1 cellular context compared by ENCODE assay signal in genomic region chr2:238166391-238167343, GRCh38.
TF ChIP-seq lines count a peak whose summit lies in the region.

No MANE protein-coding gene starts in this region.

TF ChIP-seq in H1, 55 proteins besides CTCF, POLR2A, EP300 and RAD21:
- no peak for TF ChIP-seq CTBP2 (IDR thresholded peaks at IDR 0.05; ENCODE audit: borderline replicate concordance, insufficient read depth, insufficient read length, low read length)
- no peak for TF ChIP-seq SUZ12 (IDR thresholded peaks at IDR 0.05; ENCODE audit: low read length)
